Comparison of ENCODE assay signal across 9 cellular contexts in genomic region chr2:114354199-114354598, GRCh38.
"Had no signal": no experiment of that assay in that cellular context is flagged by ENCODE, and none has a peak within 500 bp of the region (broad histone marks: within the 10 kb centered on the region; RNA-seq: fewer than 3 reads in every experiment).

No MANE protein-coding gene starts in this region.

- H3K4me1 ChIP-seq: HAP-1 had no signal

- ATAC-seq: HCT116, K562 had no signal

- H3K4me3 ChIP-seq: GM23248, HAP-1, K562 had no signal

- H3K27ac ChIP-seq: GM23248, HL-60 had no signal

- DNase-seq: GM23248, GOT3, H7, HFFc6, IMR-90 had no signal

- H3K36me3 ChIP-seq: HAP-1 had no signal

- H3K9me3 ChIP-seq: HAP-1 had no signal

- FAIRE-seq: K562 had no signal
